Comparison of ENCODE assay signal across 12 cellular contexts in genomic region chr12:104519190-104519857, GRCh38.
DNase-seq lines count a peak whose midpoint lies in the region; ATAC-seq and TF ChIP-seq lines count a peak whose summit lies in the region.
"Had no signal": no experiment of that assay in that cellular context is flagged by ENCODE, and none has a peak within 500 bp of the region (broad histone marks: within the 10 kb centered on the region; RNA-seq: fewer than 3 reads in every experiment).

No MANE protein-coding gene starts in this region.

- H3K79me2 ChIP-seq in hepatocyte, result peaks cover 7% of the 10 kb centered on the region

- H3K4me2 ChIP-seq in hepatocyte, result no peak overlapping the region

- no peak overlapping the region for H3K4me3 ChIP-seq in endodermal cell (ENCODE audit: low read length)
- H3K4me3 ChIP-seq in thoracic aorta, result peak overlapping the region; percentile 5
- H3K4me3 ChIP-seq in hepatocyte, result no peak overlapping the region
- H3K4me3 ChIP-seq: heart left ventricle, sigmoid colon had no signal

- H3K27ac Mint-ChIP-seq in endodermal cell (no peak overlapping the region), MCF 10A (ENCODE audit: low read depth, unreplicated experiment) (no peak overlapping the region)

- CTCF ChIA-PET in MCF 10A (lab: Yijun Ruan, JAX), result no interaction called here

- no peaks in the 10 kb centered on the region for H4K20me1 ChIP-seq in hepatocyte (ENCODE audit: insufficient read depth, poor library complexity, severe bottlenecking)

- H2AFZ ChIP-seq in hepatocyte, result no peak overlapping the region

- no peaks in the 10 kb centered on the region for H3K36me3 Mint-ChIP-seq in endodermal cell (ENCODE audit: low read depth)
- H3K36me3 Mint-ChIP-seq in MCF 10A (ENCODE audit: insufficient read depth, unreplicated experiment), result no peaks in the 10 kb centered on the region

- H3K9me3 ChIP-seq in endodermal cell (ENCODE audit: control insufficient read depth, low read length), result no peaks in the 10 kb centered on the region
- H3K9me3 ChIP-seq in thoracic aorta, result no peaks in the 10 kb centered on the region
- H3K9me3 ChIP-seq in hepatocyte (ENCODE audit: low read depth), result no peaks in the 10 kb centered on the region
- H3K9me3 ChIP-seq: heart left ventricle, sigmoid colon had no signal

- TF ChIP-seq CTCF in endodermal cell (conservative IDR thresholded peaks at IDR 0.05), result no peak
- TF ChIP-seq CTCF in thoracic aorta (IDR thresholded peaks at IDR 0.05), result no peak
- TF ChIP-seq CTCF in hepatocyte (IDR thresholded peaks at IDR 0.05; ENCODE audit: poor library complexity), result no peak
- no peak for TF ChIP-seq CTCF in MCF 10A (IDR thresholded peaks at IDR 0.05; ENCODE audit: unreplicated experiment)

- ATAC-seq in thoracic aorta (ENCODE audit: insufficient number of reproducible peaks, low FRiP score, low read depth), result no peak

- H3K27ac ChIP-seq in endodermal cell (ENCODE audit: low read depth, low read length) (no peak overlapping the region), thoracic aorta (no peak overlapping the region), hepatocyte (no peak overlapping the region)
- H3K27ac ChIP-seq: heart left ventricle, sigmoid colon had no signal

- H3K9me2 ChIP-seq in hepatocyte (replicated peaks; ENCODE audit: insufficient read depth), result no peaks in the 10 kb centered on the region

- peak; percentile 58 for DNase-seq in activated gamma-delta T cell treated with Interleukin-2 at 50 U/mL for 16 hours
- no peak for DNase-seq in activated gamma-delta T cell (lab: John Stamatoyannopoulos, UW)
- peak in 3 of 5 experiments; percentile 40 to 86 (median 82) for DNase-seq in T-helper 2 cell
- DNase-seq in endodermal cell, result peak; percentile 34
- DNase-seq in thoracic aorta (ENCODE audit: low spot score), result no peak
- DNase-seq in hepatocyte (ENCODE audit: low spot score), result no peak
- no peak for DNase-seq in MCF 10A (ENCODE audit: unreplicated experiment)
- DNase-seq in mucosa of gallbladder (ENCODE audit: low spot score), result no peak
- DNase-seq: heart left ventricle, midbrain, NCI-H345, sigmoid colon had no signal

- H3K9ac ChIP-seq in endodermal cell (ENCODE audit: extremely low read depth, low read length, poor library complexity, severe bottlenecking), result no peak overlapping the region

- POLR2A ChIA-PET in MCF 10A (lab: Yijun Ruan, JAX), result interaction anchor here (0.5 kb wide), 1 partner anchor 37 kb away, joined by 3 read pairs; no protein-coding TSS in a partner anchor

- no TSS peak for BruUV-seq in MCF 10A (replicated peaks; lab: Mats Ljungman, UMichigan)

- 96% methylated on average over 5 of the region's 5 CpGs; no CpG with 5 or more reads in 1 of the 2 experiments for WGBS in endodermal cell (ENCODE audit: insufficient coverage in 1 of 2, insufficient read length in 1 of 2), 2 experiments
- WGBS in hepatocyte (ENCODE audit: low lambda C conversion rate, missing lambda C conversion rate), result 88% methylated on average over 5 of the region's 5 CpGs

- H3K36me3 ChIP-seq in endodermal cell (ENCODE audit: control insufficient read depth, insufficient read depth, low read length) (no peaks in the 10 kb centered on the region), thoracic aorta (no peaks in the 10 kb centered on the region), hepatocyte (replicated peaks; ENCODE audit: insufficient read depth, low read depth) (no peaks in the 10 kb centered on the region)
- H3K36me3 ChIP-seq: heart left ventricle, sigmoid colon had no signal

- intact Hi-C loops in MCF 10A (cut with micrococcal nuclease), result no loop called here

- H3K4me1 Mint-ChIP-seq in endodermal cell (peaks cover 40% of the 10 kb centered on the region), MCF 10A (ENCODE audit: insufficient read depth, unreplicated experiment) (peaks cover 6% of the 10 kb centered on the region)

- no peaks in the 10 kb centered on the region for H3K27me3 ChIP-seq in endodermal cell (ENCODE audit: control insufficient read depth, insufficient read depth, low read length, poor library complexity, severe bottlenecking)
- no peaks in the 10 kb centered on the region for H3K27me3 ChIP-seq in thoracic aorta (replicated peaks; ENCODE audit: insufficient read depth)
- H3K27me3 ChIP-seq in hepatocyte, result no peaks in the 10 kb centered on the region
- H3K27me3 ChIP-seq: heart left ventricle, sigmoid colon had no signal

- H3K4me1 ChIP-seq in endodermal cell (ENCODE audit: control insufficient read depth, insufficient read depth, low read length) (peaks cover 8% of the 10 kb centered on the region), thoracic aorta (ENCODE audit: control insufficient read depth in 1 of 2, low read depth in 2 of 2) (peaks cover 35 to 69% of the 10 kb centered on the region in 2 donors), hepatocyte (ENCODE audit: insufficient read depth) (peaks cover 5% of the 10 kb centered on the region)

- H3K9me3 Mint-ChIP-seq in endodermal cell (no peaks in the 10 kb centered on the region), MCF 10A (ENCODE audit: unreplicated experiment) (no peaks in the 10 kb centered on the region)

- H3K27me3 Mint-ChIP-seq in endodermal cell (ENCODE audit: insufficient read depth) (no peaks in the 10 kb centered on the region), MCF 10A (ENCODE audit: insufficient read depth, unreplicated experiment) (no peaks in the 10 kb centered on the region)

- H3K4me3 Mint-ChIP-seq in endodermal cell (no peak overlapping the region), MCF 10A (ENCODE audit: unreplicated experiment) (no peak overlapping the region)

Comparison
In these comparisons a context has a peak if more than half of its experiments do, and no peak if none do; other contexts are left out.
1. DNase-seq: peak in activated gamma-delta T cell treated with Interleukin-2 at 50 U/mL for 16 hours (single experiment), T-helper 2 cell (3 of 5) and endodermal cell (single experiment); none in activated gamma-delta T cell (single experiment), thoracic aorta (single experiment), hepatocyte (single experiment), MCF 10A (single experiment) and mucosa of gallbladder (single experiment).